19 cellular contexts compared by ENCODE assay signal in the genomic region with DNA sequence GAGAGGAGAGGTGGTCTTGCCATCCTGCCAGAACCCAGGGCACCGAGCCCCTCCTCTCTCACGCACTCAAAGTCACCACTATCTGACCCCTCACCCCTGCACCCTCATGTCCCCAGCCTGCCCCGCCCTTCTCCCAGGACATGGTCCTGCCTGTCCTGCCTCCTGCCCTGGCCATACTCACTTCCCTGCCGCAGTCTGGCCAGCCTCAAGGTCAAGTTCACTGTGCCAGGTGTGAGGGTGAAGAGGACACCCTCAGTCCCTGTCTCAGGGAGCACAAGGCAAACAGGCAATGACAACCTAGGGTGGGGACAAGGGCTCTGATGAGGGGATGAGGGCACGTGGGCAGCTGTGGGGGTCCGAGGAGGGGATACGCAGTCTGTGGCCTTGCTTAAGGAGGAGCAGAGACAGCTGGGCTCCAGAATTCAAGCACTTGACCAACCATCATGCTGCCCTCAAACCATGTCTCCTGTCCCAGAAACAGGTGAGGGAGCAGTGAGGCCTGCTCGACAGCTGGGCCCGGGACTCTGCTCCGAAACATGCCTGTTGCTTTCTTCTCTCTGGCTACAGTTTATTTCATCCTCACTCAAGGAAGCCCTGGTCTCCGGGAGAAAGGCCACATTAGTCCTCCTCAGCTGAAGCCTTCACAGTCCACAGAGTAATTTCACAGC. TPM values are rescaled to one million over a fixed set of nuclear protein-coding genes. Genes with fewer than 3 reads are reported as not detected.
DNase-seq lines count a peak whose midpoint lies in the region; ATAC-seq, FAIRE-seq and TF ChIP-seq lines count a peak whose summit lies in the region.
"Had no signal": no experiment of that assay in that cellular context is flagged by ENCODE, and none has a peak within 500 bp of the region (broad histone marks: within the 10 kb centered on the region; RNA-seq: fewer than 3 reads in every experiment).

No MANE protein-coding gene starts in this region.

- H3K36me3 ChIP-seq in RWPE2 (ENCODE audit: low read depth) (no peaks in the 10 kb centered on the region), HepG2 (replicated peaks in 1 of 2; ENCODE audit: control insufficient read depth in 1 of 2, insufficient read depth in 2 of 2, low read length in 2 of 2) (no peaks in the 10 kb centered on the region), spleen (no peaks in the 10 kb centered on the region)
- H3K36me3 ChIP-seq: neutrophil, vagina had no signal

- H3K4me1 ChIP-seq in RWPE2 (ENCODE audit: insufficient read depth, poor library complexity, severe bottlenecking) (peaks cover 35% of the 10 kb centered on the region), HepG2 (ENCODE audit: insufficient read depth, low read length) (peaks cover 25% of the 10 kb centered on the region), spleen (peaks cover 0 to 13% (median 3%) of the 10 kb centered on the region in 6 donors)

- intact Hi-C loops in HepG2 (cut with micrococcal nuclease; ENCODE audit: unreplicated experiment) = no loop called here
- intact Hi-C loops in spleen (cut with DNase I; ENCODE audit: low total_unique reads) = no loop called here

- TF ChIP-seq POLR2A in HepG2 (IDR thresholded peaks at IDR 0.05; ENCODE audit: insufficient read depth in 1 of 2, low read depth in 2 of 2, low read length in 2 of 2) = no peak
- TF ChIP-seq POLR2A in spleen (IDR thresholded peaks at IDR 0.05) = no peak

- H3K4me2 ChIP-seq in HepG2 (ENCODE audit: low read depth, low read length) = no peak overlapping the region

- BruUV-seq in HepG2 (replicated peaks; lab: Mats Ljungman, UMichigan) = no TSS peak

- no peak for FAIRE-seq in HepG2 (lab: Jason Lieb, UNC)
- FAIRE-seq: G401.6, GM12878 had no signal

- no peaks in the 10 kb centered on the region for H4K20me1 ChIP-seq in HepG2 (ENCODE audit: insufficient read depth, low read length)

- no peak for TF ChIP-seq RAD21 in HepG2 (CRISPR knock-in tag; IDR thresholded peaks at IDR 0.05)

- H3K27me3 ChIP-seq in RWPE2 (ENCODE audit: insufficient read depth, poor library complexity, severe bottlenecking) = no peaks in the 10 kb centered on the region
- H3K27me3 ChIP-seq in HepG2 (ENCODE audit: control insufficient read depth in 1 of 2, insufficient read depth in 2 of 2, low read length in 2 of 2) = peaks cover 3 to 12% of the 10 kb centered on the region in 2 experiments; a peak in 2 of 5 replicates
- peaks cover 0 to 4% (median 0%) of the 10 kb centered on the region in 7 donors for H3K27me3 ChIP-seq in spleen (replicated peaks in 1 of 7)
- H3K27me3 ChIP-seq: vagina had no signal

- no peak overlapping the region for H3K9ac ChIP-seq in HepG2 (ENCODE audit: insufficient read depth, low read depth, low read length)

- H2AFZ ChIP-seq in HepG2 (ENCODE audit: low read length) = no peak overlapping the region

- H3K27ac ChIP-seq in RWPE2 (ENCODE audit: poor library complexity, severe bottlenecking) = peak overlapping the region; percentile 71
- no peak overlapping the region for H3K27ac ChIP-seq in HepG2 (ENCODE audit: extremely low read length, insufficient read depth, low read length)
- H3K27ac ChIP-seq in spleen = no peak overlapping the region
- H3K27ac ChIP-seq: neutrophil, vagina had no signal

- H3K4me3 ChIP-seq in RWPE2 (ENCODE audit: severe bottlenecking) (no peak overlapping the region), HepG2 (replicated peaks in 1 of 3; ENCODE audit: insufficient read depth in 1 of 3, low read depth in 2 of 3, low read length in 3 of 3) (no peak overlapping the region), spleen (no peak overlapping the region)
- H3K4me3 ChIP-seq: GM12878, vagina had no signal

- POLR2A ChIA-PET in HepG2 (lab: Yijun Ruan, JAX) = no interaction called here

- DNase-seq in activated effector memory CD4-positive, alpha-beta T cell treated with anti-CD3 and anti-CD28 coated beads, Interleukin-2, amount 50 U/mL, for 16 hours = peak; percentile 48
- no peak for DNase-seq in activated effector memory CD4-positive, alpha-beta T cell treated with Interleukin-2 at 50 U/mL for 16 hours
- DNase-seq in RWPE2 (ENCODE audit: low spot score) (peak; percentile 24), HepG2 (ENCODE audit: low spot score) (no peak), spleen (peak; percentile 69), HT-29 (ENCODE audit: low spot score) (no peak), NCI-H1105 (lab: John Stamatoyannopoulos, UW) (no peak)
- DNase-seq: activated CD4-positive, alpha-beta T cell treated with anti-CD3 and anti-CD28 coated beads for 48 hours; activated naive CD8-positive, alpha-beta T cell treated with anti-CD3 and anti-CD28 coated beads for 36 hours; activated T-cell treated with anti-CD3 and anti-CD28 coated beads, Interleukin-2, amount 50 U/mL, for 1 hour; NCI-H2081 treated with DMSO at 0.1 percent for 48 hours; NCI-H526 treated with DMSO at 0.1 percent for 48 hours; right cardiac atrium; SIG-M5 had no signal

- 35% methylated on average over 11 of the region's 11 CpGs for whole genome bisulfite sequencing in HepG2 (ENCODE audit: low lambda C conversion rate)
- 83 to 95% (median 87%) methylated on average over 11 of the region's 11 CpGs for WGBS in spleen, 5 donors

- ATAC-seq in RWPE2 (ENCODE audit: low read depth) (no peak), HepG2 (no peak), GM21367 (IDR thresholded peaks at IDR 0.05; ENCODE audit: unreplicated experiment) (no peak)
- ATAC-seq: GM12878 had no signal

- no peak for TF ChIP-seq EP300 in HepG2 (IDR thresholded peaks at IDR 0.05; ENCODE audit: low read depth in 2 of 2, low read length in 2 of 2)
- no peak for TF ChIP-seq EP300 in HepG2 (CRISPR knock-in tag; IDR thresholded peaks at IDR 0.05; ENCODE audit: borderline replicate concordance)

- H3K9me3 ChIP-seq in RWPE2 (ENCODE audit: severe bottlenecking) = no peaks in the 10 kb centered on the region
- H3K9me3 ChIP-seq in HepG2 (ENCODE audit: low read length) = no peaks in the 10 kb centered on the region
- no peaks in the 10 kb centered on the region for H3K9me3 ChIP-seq in spleen
- H3K9me3 ChIP-seq: neutrophil, vagina had no signal

- CTCF ChIA-PET in HepG2 (lab: Yijun Ruan, JAX; ENCODE audit: low intra/inter-chr PET ratio, low total read pairs) = no interaction called here

- in situ Hi-C loops in HepG2 (cut with HindIII; ENCODE audit: extremely low pct_ligation_motif_present, low pct_unique_long_range_greater_than_20kb) = no loop called here

- no peak for TF ChIP-seq CTCF in RWPE2 (IDR thresholded peaks at IDR 0.05; ENCODE audit: poor library complexity, severe bottlenecking)
- no peak for TF ChIP-seq CTCF in HepG2 (CRISPR knock-in tag; IDR thresholded peaks at IDR 0.05)
- no peak for TF ChIP-seq CTCF in spleen (IDR thresholded peaks at IDR 0.05 in 8 of 11, conservative IDR thresholded peaks at IDR 0.05 in 3 of 11)

- no peaks in the 10 kb centered on the region for H3K79me2 ChIP-seq in HepG2 (ENCODE audit: insufficient read depth, low read length)

RNA-seq across cellular contexts. Expression of gene PDGFB, which starts 36.6 kb away (rescaled TPM):
- total RNA-seq in HepG2 (2016; rRNA removed; fragmentation: Illumina TruSeq; extraction: Trizol) (0.65 and 1.4 TPM in 2 replicates), spleen (10 to 100 TPM in 2 of 7 donors, 1 to 10 TPM in 5; 2.4 to 20.5 (median 9.3) TPM)
- total RNA-seq in HepG2 (2016; cell fraction: cytosol; rRNA removed; fragmentation: Illumina TruSeq; extraction: Trizol; ENCODE audit: low read depth) = 0.26 and 0.30 TPM in 2 replicates
- total RNA-seq in HepG2 (2016; cell fraction: insoluble cytoplasmic fraction; rRNA removed; fragmentation: Illumina TruSeq; extraction: Trizol) = 1.0 and 1.1 TPM in 2 replicates
- total RNA-seq in HepG2 (2016; cell fraction: membrane; rRNA removed; fragmentation: Illumina TruSeq; extraction: Trizol) = 0.76 and 1.4 TPM in 2 replicates
- total RNA-seq in HepG2 (2016; cell fraction: nucleus; rRNA removed; fragmentation: Illumina TruSeq; extraction: Trizol) = 1.7 and 2.0 TPM in 2 replicates
- polyA plus RNA-seq in HepG2 (2011; rRNA removed) (10.1 and 12.8 TPM in 2 replicates), spleen (1 to 10 TPM; 1.7 to 8.2 (median 2.0) TPM)
- 12.7 and 12.9 TPM in 2 replicates for polyA plus RNA-seq in HepG2 (2011; cell fraction: cytosol; rRNA removed)
- 37.3 and 38.1 TPM in 2 replicates for polyA plus RNA-seq in HepG2 (2011; cell fraction: nucleus; rRNA removed)
- 11.5 and 12.7 TPM in 2 replicates for polyA plus RNA-seq in HepG2 (2012)
- 0.15 and 0.27 TPM in 2 replicates for polyA plus RNA-seq in HepG2 (2016; cell fraction: cytosol; fragmentation: Illumina TruSeq; extraction: Trizol; ENCODE audit: low read depth)
- polyA plus RNA-seq in HepG2 (2016; cell fraction: insoluble cytoplasmic fraction; fragmentation: Illumina TruSeq; extraction: Trizol; ENCODE audit: low read depth) = 0.72 and 0.85 TPM in 2 replicates
- polyA plus RNA-seq in HepG2 (2016; cell fraction: membrane; fragmentation: Illumina TruSeq; extraction: Trizol; ENCODE audit: low read depth) = 0.63 and 0.68 TPM in 2 replicates
- 3.3 and 3.9 TPM in 2 replicates for polyA plus RNA-seq in HepG2 (2016; cell fraction: nucleus; fragmentation: Illumina TruSeq; extraction: Trizol; ENCODE audit: insufficient read depth, low read depth)
- polyA minus RNA-seq in HepG2 (2011; rRNA and poly(A)+ RNA removed; ENCODE audit: low replicate concordance) = 2.3 and 28.2 TPM in 2 replicates
- polyA minus RNA-seq in HepG2 (2011; cell fraction: cytosol; rRNA and poly(A)+ RNA removed) = 13.6 and 16.1 TPM in 2 replicates
- polyA minus RNA-seq in HepG2 (2011; cell fraction: nucleus; rRNA and poly(A)+ RNA removed) = 7.7 and 9.6 TPM in 2 replicates
- 12.4 and 16.6 TPM in 2 replicates for total RNA-seq in HT-29 (2014; rRNA removed; shearing (Covaris generic))

RNA-seq across cellular contexts. Expression of gene CBX7, which starts 55.7 kb away (rescaled TPM):
- total RNA-seq in HepG2 (2016; rRNA removed; fragmentation: Illumina TruSeq; extraction: Trizol) (0.20 and 0.35 TPM in 2 replicates), spleen (10 to 100 TPM; 50.9 to 99.4 (median 64.6) TPM)
- total RNA-seq in HepG2 (2016; cell fraction: cytosol; rRNA removed; fragmentation: Illumina TruSeq; extraction: Trizol; ENCODE audit: low read depth) = not detected in 2 replicates
- 0.27 and 0.30 TPM in 2 replicates for total RNA-seq in HepG2 (2016; cell fraction: insoluble cytoplasmic fraction; rRNA removed; fragmentation: Illumina TruSeq; extraction: Trizol)
- total RNA-seq in HepG2 (2016; cell fraction: membrane; rRNA removed; fragmentation: Illumina TruSeq; extraction: Trizol) = 0.09 and 0.21 TPM in 2 replicates
- 0.31 and 1.4 TPM in 2 replicates for total RNA-seq in HepG2 (2016; cell fraction: nucleus; rRNA removed; fragmentation: Illumina TruSeq; extraction: Trizol)
- polyA plus RNA-seq in HepG2 (2011; rRNA removed) (4.9 and 7.1 TPM in 2 replicates), spleen (10 to 100 TPM; 20.2 to 62.0 (median 26.8) TPM)
- 3.6 and 4.4 TPM in 2 replicates for polyA plus RNA-seq in HepG2 (2011; cell fraction: cytosol; rRNA removed)
- polyA plus RNA-seq in HepG2 (2011; cell fraction: nucleus; rRNA removed) = 22.7 and 23.8 TPM in 2 replicates
- 5.5 and 5.7 TPM in 2 replicates for polyA plus RNA-seq in HepG2 (2012)
- 0.09 and 0.23 TPM in 2 replicates for polyA plus RNA-seq in HepG2 (2016; cell fraction: cytosol; fragmentation: Illumina TruSeq; extraction: Trizol; ENCODE audit: low read depth)
- polyA plus RNA-seq in HepG2 (2016; cell fraction: insoluble cytoplasmic fraction; fragmentation: Illumina TruSeq; extraction: Trizol; ENCODE audit: low read depth) = 0.35 and 0.53 TPM in 2 replicates
- polyA plus RNA-seq in HepG2 (2016; cell fraction: membrane; fragmentation: Illumina TruSeq; extraction: Trizol; ENCODE audit: low read depth) = 0.08 and 0.19 TPM in 2 replicates
- 1.6 TPM in 2 replicates for polyA plus RNA-seq in HepG2 (2016; cell fraction: nucleus; fragmentation: Illumina TruSeq; extraction: Trizol; ENCODE audit: insufficient read depth, low read depth)
- polyA minus RNA-seq in HepG2 (2011; rRNA and poly(A)+ RNA removed; ENCODE audit: low replicate concordance) = 7.2 and 8.5 TPM in 2 replicates
- 1.2 and 2.1 TPM in 2 replicates for polyA minus RNA-seq in HepG2 (2011; cell fraction: cytosol; rRNA and poly(A)+ RNA removed)
- 6.5 and 7.6 TPM in 2 replicates for polyA minus RNA-seq in HepG2 (2011; cell fraction: nucleus; rRNA and poly(A)+ RNA removed)
- 7.3 and 8.6 TPM in 2 replicates for total RNA-seq in HT-29 (2014; rRNA removed; shearing (Covaris generic))

Comparison
In these comparisons a context has a peak if more than half of its experiments do, and no peak if none do; other contexts are left out.
1. DNase-seq: peak in activated effector memory CD4-positive, alpha-beta T cell treated with anti-CD3 and anti-CD28 coated beads, Interleukin-2, amount 50 U/mL, for 16 hours (single experiment), RWPE2 (single experiment) and spleen (single experiment); none in activated effector memory CD4-positive, alpha-beta T cell treated with Interleukin-2 at 50 U/mL for 16 hours (single experiment), HepG2 (single experiment), HT-29 (single experiment) and NCI-H1105 (single experiment).